2 cellular contexts compared by ENCODE assay signal in the genomic region with DNA sequence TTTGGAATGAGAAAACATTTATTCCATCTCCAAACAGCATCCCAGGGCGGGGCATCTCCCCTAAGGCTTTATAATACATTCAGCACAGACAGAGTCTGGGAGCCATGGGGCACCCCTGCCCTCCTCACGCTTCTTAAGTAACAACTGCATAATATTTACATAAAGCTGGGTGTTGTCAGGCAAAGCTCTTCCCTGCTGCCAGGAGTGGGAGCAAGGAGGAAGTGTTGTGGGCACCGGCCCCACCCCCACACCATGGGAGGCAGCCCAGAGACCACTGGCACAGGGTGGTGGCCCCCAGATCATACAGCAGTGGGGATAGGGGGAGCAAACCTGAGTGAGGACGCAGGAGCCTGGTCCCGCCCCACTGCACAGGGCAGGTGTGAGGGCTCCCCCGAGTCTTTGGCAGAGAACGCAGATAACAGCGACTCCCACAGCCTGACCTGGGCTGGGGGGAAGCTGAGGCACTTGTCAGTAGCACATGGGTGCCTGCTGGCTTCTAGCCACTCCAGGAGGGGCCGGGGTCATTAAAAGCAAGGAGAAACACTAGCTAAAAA.
TF ChIP-seq lines count a peak whose summit lies in the region.

No MANE protein-coding gene starts in this region.

TF ChIP-seq in GM23338, 12 proteins besides CTCF, POLR2A, EP300 and RAD21 (continued from another document):
- TF ChIP-seq ZNF114 (CRISPR knock-in tag; IDR thresholded peaks at IDR 0.05) (no peak), STAT1 (IDR thresholded peaks at IDR 0.05; ENCODE audit: unreplicated experiment) (no peak)
- TF ChIP-seq, protein P1, sequence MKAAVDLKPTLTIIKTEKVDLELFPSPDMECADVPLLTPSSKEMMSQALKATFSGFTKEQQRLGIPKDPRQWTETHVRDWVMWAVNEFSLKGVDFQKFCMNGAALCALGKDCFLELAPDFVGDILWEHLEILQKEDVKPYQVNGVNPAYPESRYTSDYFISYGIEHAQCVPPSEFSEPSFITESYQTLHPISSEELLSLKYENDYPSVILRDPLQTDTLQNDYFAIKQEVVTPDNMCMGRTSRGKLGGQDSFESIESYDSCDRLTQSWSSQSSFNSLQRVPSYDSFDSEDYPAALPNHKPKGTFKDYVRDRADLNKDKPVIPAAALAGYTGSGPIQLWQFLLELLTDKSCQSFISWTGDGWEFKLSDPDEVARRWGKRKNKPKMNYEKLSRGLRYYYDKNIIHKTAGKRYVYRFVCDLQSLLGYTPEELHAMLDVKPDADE (IDR thresholded peaks at IDR 0.05): no peak

TF ChIP-seq in GM12878, 131 proteins besides CTCF, POLR2A, EP300 and RAD21 (continued from another document):
- TF ChIP-seq, protein P2, sequence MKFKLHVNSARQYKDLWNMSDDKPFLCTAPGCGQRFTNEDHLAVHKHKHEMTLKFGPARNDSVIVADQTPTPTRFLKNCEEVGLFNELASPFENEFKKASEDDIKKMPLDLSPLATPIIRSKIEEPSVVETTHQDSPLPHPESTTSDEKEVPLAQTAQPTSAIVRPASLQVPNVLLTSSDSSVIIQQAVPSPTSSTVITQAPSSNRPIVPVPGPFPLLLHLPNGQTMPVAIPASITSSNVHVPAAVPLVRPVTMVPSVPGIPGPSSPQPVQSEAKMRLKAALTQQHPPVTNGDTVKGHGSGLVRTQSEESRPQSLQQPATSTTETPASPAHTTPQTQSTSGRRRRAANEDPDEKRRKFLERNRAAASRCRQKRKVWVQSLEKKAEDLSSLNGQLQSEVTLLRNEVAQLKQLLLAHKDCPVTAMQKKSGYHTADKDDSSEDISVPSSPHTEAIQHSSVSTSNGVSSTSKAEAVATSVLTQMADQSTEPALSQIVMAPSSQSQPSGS (IDR thresholded peaks at IDR 0.05; ENCODE audit: low read length): no peak
- no peak for TF ChIP-seq WRNIP1 (IDR thresholded peaks at IDR 0.05; ENCODE audit: borderline replicate concordance, low read depth, low read length)
- no peak for TF ChIP-seq FOXK2 (IDR thresholded peaks at IDR 0.05)
- no peak for TF ChIP-seq EZH2 (IDR thresholded peaks at IDR 0.05; ENCODE audit: borderline replicate concordance, control insufficient read depth, low read depth, low read length)
